ENCODE assay signal across 10 cellular contexts in the genomic region with DNA sequence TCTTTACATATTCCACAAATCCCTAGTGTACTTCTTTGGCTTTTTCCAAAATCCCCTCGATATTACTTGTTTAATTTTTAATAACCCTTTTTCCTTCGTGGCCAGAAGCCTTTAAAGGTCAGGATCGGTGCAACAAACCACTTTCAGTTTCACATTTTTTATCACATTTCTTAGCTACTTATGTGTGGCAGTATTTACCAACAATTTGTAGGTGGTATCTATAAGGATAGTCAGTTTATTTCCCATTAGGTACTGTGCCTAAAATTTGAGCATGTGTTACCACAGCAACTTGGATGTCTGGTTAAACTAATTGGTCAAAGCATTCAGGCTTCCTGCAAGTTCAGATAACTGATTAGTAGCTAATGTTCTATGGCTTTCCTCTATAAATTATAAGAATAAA.
A peak's percentile ranks its signal among the peaks of the same experiment; 100 is the strongest.
DNase-seq lines count a peak whose midpoint lies in the region; ATAC-seq lines count a peak whose summit lies in the region.
"Had no signal": no experiment of that assay in that cellular context is flagged by ENCODE, and none has a peak within 500 bp of the region (broad histone marks: within the 10 kb centered on the region; RNA-seq: fewer than 3 reads in every experiment).

No MANE protein-coding gene starts in this region.

- H3K4me2 ChIP-seq in skeletal muscle satellite cell (ENCODE audit: low read length): peak overlapping the region; percentile 82

- H3K36me3 ChIP-seq in duodenal mucosa (ENCODE audit: control insufficient read depth in 1 of 2, insufficient read depth in 2 of 2, low read length in 2 of 2): no peaks in the 10 kb centered on the region
- H3K36me3 ChIP-seq in skeletal muscle satellite cell (ENCODE audit: insufficient read depth, low read length): no peaks in the 10 kb centered on the region
- H3K36me3 ChIP-seq: colonic mucosa had no signal

- H3K4me1 ChIP-seq in duodenal mucosa (ENCODE audit: control insufficient read depth in 1 of 2, insufficient read depth in 2 of 2, low read length in 2 of 2) (peaks cover 5 to 11% of the 10 kb centered on the region in 2 donors), skeletal muscle satellite cell (ENCODE audit: control insufficient read depth, insufficient read depth, low read length) (peaks cover 19% of the 10 kb centered on the region)
- H3K4me1 ChIP-seq: colonic mucosa had no signal

- DNase-seq in nucleus accumbens (lab: John Stamatoyannopoulos, UW): no peak
- no peak for DNase-seq in activated CD4-positive, alpha-beta T cell treated with anti-CD3 and anti-CD28 coated beads, Interleukin-2, amount 50 U/mL, for 1 hour
- DNase-seq in NCI-H1048 (lab: John Stamatoyannopoulos, UW): no peak
- DNase-seq: colonic mucosa, NCI-H1105 had no signal

- H3K27me3 ChIP-seq in duodenal mucosa (ENCODE audit: control insufficient read depth in 1 of 2, insufficient read depth in 2 of 2, low read length in 2 of 2) (no peaks in the 10 kb centered on the region), skeletal muscle satellite cell (ENCODE audit: control insufficient read depth, insufficient read depth, low read length) (no peaks in the 10 kb centered on the region)
- H3K27me3 ChIP-seq: colonic mucosa had no signal

- H3K9ac ChIP-seq in duodenal mucosa (ENCODE audit: low read depth in 1 of 2, low read length in 2 of 2) (peak overlapping the region in 1 of 2 donors; percentile 17), skeletal muscle satellite cell (ENCODE audit: low read depth, low read length) (peak overlapping the region; percentile 56)

- H3K9me3 ChIP-seq in duodenal mucosa (ENCODE audit: control insufficient read depth in 1 of 2, low read length in 2 of 2) (no peaks in the 10 kb centered on the region), skeletal muscle satellite cell (replicated peaks; ENCODE audit: low read length) (no peaks in the 10 kb centered on the region)
- H3K9me3 ChIP-seq: colonic mucosa had no signal

- H3K4me3 ChIP-seq in duodenal mucosa (ENCODE audit: low read depth in 1 of 2, low read length in 2 of 2) (peak overlapping the region; percentile 43 to 57), skeletal muscle satellite cell (ENCODE audit: low read length) (peak overlapping the region; percentile 63)
- H3K4me3 ChIP-seq: colonic mucosa had no signal

- ATAC-seq in GM18909 (IDR thresholded peaks at IDR 0.05; ENCODE audit: poor library complexity, unreplicated experiment): peak; percentile 72
- ATAC-seq in HG02938 (IDR thresholded peaks at IDR 0.05; ENCODE audit: unreplicated experiment): peak; percentile 68
- ATAC-seq in HG03139 (IDR thresholded peaks at IDR 0.05; ENCODE audit: unreplicated experiment): no peak

- H3K27ac ChIP-seq in duodenal mucosa (ENCODE audit: low read depth, low read length): no peak overlapping the region
- H3K27ac ChIP-seq: colonic mucosa had no signal
